9 cellular contexts compared by ENCODE assay signal in genomic region chr12:49733219-49734017, GRCh38.
"Had no signal": no experiment of that assay in that cellular context is flagged by ENCODE, and none has a peak within 500 bp of the region (broad histone marks: within the 10 kb centered on the region; RNA-seq: fewer than 3 reads in every experiment).

No MANE protein-coding gene starts in this region.

- H3K4me1 ChIP-seq: suprapubic skin, upper lobe of right lung had no signal

- H3K4me3 ChIP-seq: suprapubic skin, upper lobe of right lung had no signal

- H3K27ac ChIP-seq: suprapubic skin, upper lobe of right lung had no signal

- DNase-seq: activated CD4-positive, alpha-beta T cell treated with anti-CD3 and anti-CD28 coated beads, Interleukin-2, amount 10 ng/mL, durations not matched to agents 7 days and 5 days; activated CD4-positive, CD25-positive, alpha-beta regulatory T cell; stimulated activated CD4-positive, alpha-beta T cell treated with anti-CD3 and anti-CD28 coated beads, Interleukin-2, amount 100 ng/mL, for 48 hours; stimulated activated naive CD8-positive, alpha-beta T cell treated with anti-CD3 and anti-CD28 coated beads, Interleukin-15, Interleukin-2, amounts not matched to agents 100 U/mL and 50 U/mL, for 24 hours; upper lobe of right lung had no signal

- ATAC-seq: stimulated activated naive CD8-positive, alpha-beta T cell treated with anti-CD3 and anti-CD28 coated beads, Interleukin-15, Interleukin-2, amounts not matched to agents 100 U/mL and 50 U/mL, for 24 hours; upper lobe of right lung had no signal

- H3K36me3 ChIP-seq: suprapubic skin, upper lobe of right lung had no signal

- H3K27me3 ChIP-seq: suprapubic skin, upper lobe of right lung had no signal

- H3K4me1 Mint-ChIP-seq: nephron had no signal

- H3K27me3 Mint-ChIP-seq: activated naive CD8-positive, alpha-beta T cell had no signal

- H3K9me3 Mint-ChIP-seq: activated CD4-positive, alpha-beta T cell treated with anti-CD3 and anti-CD28 coated beads, Interleukin-2, amount 10 ng/mL, durations not matched to agents 7 days and 5 days; T-helper 1 cell treated with Interleukin-12 subunit alpha and Interleukin-12 subunit beta and Interleukin-4 antibody, amounts not matched to agents 30 μg/mL and 1 μg/mL, for 36 hours had no signal

- H3K27ac Mint-ChIP-seq: activated CD4-positive, alpha-beta T cell treated with anti-CD3 and anti-CD28 coated beads, Interleukin-2, amount 10 ng/mL, durations not matched to agents 7 days and 5 days; activated naive CD8-positive, alpha-beta T cell; nephron; T-helper 1 cell treated with Interleukin-12 subunit alpha and Interleukin-12 subunit beta and Interleukin-4 antibody, amounts not matched to agents 30 μg/mL and 1 μg/mL, for 36 hours had no signal

- H3K4me3 Mint-ChIP-seq: activated CD4-positive, alpha-beta T cell treated with anti-CD3 and anti-CD28 coated beads, Interleukin-2, amount 10 ng/mL, durations not matched to agents 7 days and 5 days; activated naive CD8-positive, alpha-beta T cell; nephron; T-helper 1 cell treated with Interleukin-12 subunit alpha and Interleukin-12 subunit beta and Interleukin-4 antibody, amounts not matched to agents 30 μg/mL and 1 μg/mL, for 36 hours had no signal
